ENCODE assay signal across 7 cellular contexts in the genomic region with DNA sequence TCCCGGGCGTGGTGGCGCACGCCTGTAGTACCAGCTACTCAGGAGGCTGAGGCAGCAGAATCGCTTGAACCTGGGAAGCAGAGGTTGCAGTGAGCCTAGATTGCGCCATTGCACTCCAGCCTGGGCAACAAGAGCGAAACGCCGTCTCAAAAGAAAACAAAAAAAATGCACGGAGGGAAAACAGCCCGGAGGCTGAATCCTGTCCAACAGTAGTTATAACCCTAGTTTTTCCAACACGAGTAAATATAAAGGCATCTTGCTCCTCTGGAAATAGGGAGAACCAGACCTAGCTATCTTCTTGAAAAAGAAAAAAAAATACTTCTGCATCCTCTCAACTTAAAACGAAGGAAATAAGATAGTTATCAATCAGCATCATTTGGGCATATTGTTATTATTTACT.
DNase-seq lines count a peak whose midpoint lies in the region; ATAC-seq and TF ChIP-seq lines count a peak whose summit lies in the region.
"Not testable (repeated sequence)": the region's sequence is repeated elsewhere in the genome, so short reads cannot be mapped to it uniquely, and the experiment has no call there.

No MANE protein-coding gene starts in this region.

- H3K9me3 ChIP-seq in OCI-LY7 (ENCODE audit: low read length); colonic mucosa; heart left ventricle; smooth muscle cell (replicated peaks; ENCODE audit: low read depth): not testable (repeated sequence)

- not testable (repeated sequence) for H3K27me3 Mint-ChIP-seq in GM23338 (ENCODE audit: insufficient read depth, low read depth, poor library complexity); activated T-cell treated with anti-CD3 and anti-CD28 coated beads, Interleukin-2, amount 50 U/mL, for 24 hours
- peaks cover 6 to 16% (median 7%) of the 10 kb centered on the region in 3 donors for H3K27me3 Mint-ChIP-seq in naive B cell

- not testable (repeated sequence) for H3K4me1 Mint-ChIP-seq in GM23338
- H3K4me1 Mint-ChIP-seq in activated T-cell treated with anti-CD3 and anti-CD28 coated beads, Interleukin-2, amount 50 U/mL, for 24 hours (ENCODE audit: low read depth), result peaks cover 14% of the 10 kb centered on the region
- H3K4me1 Mint-ChIP-seq in naive B cell, result peaks cover 9 to 17% (median 11%) of the 10 kb centered on the region in 3 donors

- H3K4me3 Mint-ChIP-seq in GM23338 (peak overlapping the region; percentile 80), naive B cell (peak overlapping the region in 5 of 8 donors; percentile 2 to 91 (median 74))
- H3K4me3 Mint-ChIP-seq in activated T-cell treated with anti-CD3 and anti-CD28 coated beads, Interleukin-2, amount 50 U/mL, for 24 hours, result peak overlapping the region; percentile 86

- H3K9ac ChIP-seq in colonic mucosa (ENCODE audit: low read depth in 2 of 2, low read length in 2 of 2) (peak overlapping the region in 1 of 2 donors; percentile 73), smooth muscle cell (ENCODE audit: low read depth) (peak overlapping the region; percentile 90)

- not testable (repeated sequence) for H3K36me3 Mint-ChIP-seq in GM23338 (ENCODE audit: low read depth); activated T-cell treated with anti-CD3 and anti-CD28 coated beads, Interleukin-2, amount 50 U/mL, for 24 hours (ENCODE audit: low read depth); naive B cell

- not testable (repeated sequence) for H3K27ac Mint-ChIP-seq in GM23338; activated T-cell treated with anti-CD3 and anti-CD28 coated beads, Interleukin-2, amount 50 U/mL, for 24 hours
- H3K27ac Mint-ChIP-seq in naive B cell, result peak overlapping the region in 5 of 6 donors; percentile 91 to 99 (median 98)

- CTCF ChIA-PET in OCI-LY7 (lab: Charles Lee; ENCODE audit: unreplicated experiment), result not testable (repeated sequence)

- H3K9me3 Mint-ChIP-seq in GM23338; activated T-cell treated with anti-CD3 and anti-CD28 coated beads, Interleukin-2, amount 50 U/mL, for 24 hours; naive B cell: not testable (repeated sequence)

- DNase-seq in GM23338 (ENCODE audit: low spot score); OCI-LY7 (ENCODE audit: low spot score); activated T-cell treated with anti-CD3 and anti-CD28 coated beads, Interleukin-2, amount 50 U/mL, for 24 hours; colonic mucosa; heart left ventricle; naive B cell; smooth muscle cell (lab: John Stamatoyannopoulos, UW; ENCODE audit: unreplicated experiment): not testable (repeated sequence)

- not testable (repeated sequence) for TF ChIP-seq POLR2A in heart left ventricle (IDR thresholded peaks at IDR 0.05)

- not testable (repeated sequence) for BruUV-seq in OCI-LY7 (replicated peaks; lab: Mats Ljungman, UMichigan)

- peak overlapping the region; percentile 89 for H3K4me3 ChIP-seq in GM23338
- H3K4me3 ChIP-seq in OCI-LY7 (ENCODE audit: low read depth, low read length, poor library complexity, severe bottlenecking), result not testable (repeated sequence)
- peak overlapping the region; percentile 69 for H3K4me3 ChIP-seq in colonic mucosa
- peak overlapping the region in 10 of 12 donors; percentile 63 to 92 (median 75) for H3K4me3 ChIP-seq in heart left ventricle
- peak overlapping the region; percentile 82 for H3K4me3 ChIP-seq in smooth muscle cell

- H4K20me1 ChIP-seq in GM23338 (replicated peaks; ENCODE audit: insufficient read depth); OCI-LY7 (ENCODE audit: insufficient read depth, low read length); smooth muscle cell (ENCODE audit: low read depth): not testable (repeated sequence)

- not testable (repeated sequence) for H3K36me3 ChIP-seq in GM23338 (ENCODE audit: insufficient read depth); OCI-LY7 (ENCODE audit: insufficient read depth, low read length); colonic mucosa; heart left ventricle; smooth muscle cell (ENCODE audit: low read depth)

- ATAC-seq in GM23338; heart left ventricle; naive B cell (ENCODE audit: low read depth in 2 of 2): not testable (repeated sequence)

- not testable (repeated sequence) for H3K27ac ChIP-seq in GM23338 (ENCODE audit: low read depth); OCI-LY7 (ENCODE audit: low read depth, low read length, poor library complexity, severe bottlenecking)
- H3K27ac ChIP-seq in colonic mucosa, result peak overlapping the region; percentile 94
- H3K27ac ChIP-seq in heart left ventricle, result peak overlapping the region in 11 of 12 donors; percentile 89 to 99 (median 96)
- H3K27ac ChIP-seq in smooth muscle cell (ENCODE audit: low read depth), result peak overlapping the region; percentile 92

- peaks cover 15% of the 10 kb centered on the region for H3K4me1 ChIP-seq in GM23338 (ENCODE audit: insufficient read depth)
- H3K4me1 ChIP-seq in OCI-LY7 (ENCODE audit: insufficient read depth, low read length, poor library complexity, severe bottlenecking); colonic mucosa: not testable (repeated sequence)
- H3K4me1 ChIP-seq in heart left ventricle, result peaks cover 0 to 19% (median 13%) of the 10 kb centered on the region in 12 donors
- peaks cover 14% of the 10 kb centered on the region for H3K4me1 ChIP-seq in smooth muscle cell (ENCODE audit: low read depth)

- intact Hi-C loops in OCI-LY7 (cut with micrococcal nuclease; ENCODE audit: unreplicated experiment), result loop anchor here (5.0 to 10.0 kb wide), 2 partner anchors 91 to 689 kb away; no protein-coding TSS in a partner anchor
- intact Hi-C loops in colonic mucosa (cut with DNase I), result loop anchor here (10.0 kb wide), 2 partner anchors 569 to 629 kb away; no protein-coding TSS in a partner anchor
- intact Hi-C loops in heart left ventricle (cut with DNase I), result loop anchor here in 9 of 10 donors (5.0 to 10.0 kb wide), 7 partner anchors 89 to 569 kb away; no protein-coding TSS in a partner anchor

- not testable (repeated sequence) for H3K27me3 ChIP-seq in GM23338 (ENCODE audit: insufficient read depth); colonic mucosa; heart left ventricle; smooth muscle cell (ENCODE audit: low read depth)

- peak overlapping the region; percentile 97 for H2AFZ ChIP-seq in GM23338
- 0 out of 2 replicates have a peak overlapping the region, but pooled peaks have one; percentile 58 for H2AFZ ChIP-seq in OCI-LY7 (ENCODE audit: low read length)
- not testable (repeated sequence) for H2AFZ ChIP-seq in smooth muscle cell (ENCODE audit: low read depth)

- 63 to 75% (median 67%) methylated on average over 13 of the region's 13 CpGs for WGBS in heart left ventricle, 4 donors
- WGBS in smooth muscle cell (ENCODE audit: low lambda C conversion rate), result 70% methylated on average over 13 of the region's 13 CpGs

- TF ChIP-seq CTCF in GM23338 (conservative IDR thresholded peaks at IDR 0.05; ENCODE audit: low read depth in 2 of 2); OCI-LY7 (conservative IDR thresholded peaks at IDR 0.05; ENCODE audit: low read length); colonic mucosa (IDR thresholded peaks at IDR 0.05); heart left ventricle (IDR thresholded peaks at IDR 0.05); smooth muscle cell (IDR thresholded peaks at IDR 0.05; ENCODE audit: borderline replicate concordance, insufficient read depth, poor library complexity, severe bottlenecking): not testable (repeated sequence)

- not testable (repeated sequence) for H3K79me2 ChIP-seq in GM23338 (replicated peaks; ENCODE audit: insufficient read depth); OCI-LY7 (ENCODE audit: insufficient read depth, low read depth, low read length); smooth muscle cell (ENCODE audit: low read depth)

- H3K4me2 ChIP-seq in GM23338 (peak overlapping the region; percentile 83), OCI-LY7 (ENCODE audit: low read length) (peak overlapping the region; percentile 78; the same call in 1 of the 2 replicates), smooth muscle cell (peak overlapping the region; percentile 88)

- H3K9me2 ChIP-seq in GM23338 (ENCODE audit: insufficient read depth); OCI-LY7 (ENCODE audit: insufficient read depth, low read length): not testable (repeated sequence)

- not testable (repeated sequence) for H3F3A ChIP-seq in GM23338 (replicated peaks; ENCODE audit: low read depth); smooth muscle cell (ENCODE audit: low read depth)

- POLR2A ChIA-PET in OCI-LY7 (lab: Charles Lee), result interaction anchor here (0.9 to 1.6 kb wide), 3 partner anchors 131 to 648 kb away, joined by 4 read pairs; no protein-coding TSS in a partner anchor
